Comparison of ENCODE assay signal across 8 cellular contexts in genomic region chrX:68710870-68711576, GRCh38.
DNase-seq lines count a peak whose midpoint lies in the region; ATAC-seq and TF ChIP-seq lines count a peak whose summit lies in the region.

No MANE protein-coding gene starts in this region.

- peak overlapping the region; percentile 63 for H2BK12ac ChIP-seq in trophoblast cell (ENCODE audit: low read length)

- no peak overlapping the region for H3K23ac ChIP-seq in trophoblast cell (ENCODE audit: low read length)

- H3K14ac ChIP-seq in trophoblast cell (ENCODE audit: low read length), result peak overlapping the region; percentile 42

- no peaks in the 10 kb centered on the region for H3K27me3 ChIP-seq in GM23248 (replicated peaks; ENCODE audit: insufficient read depth)
- H3K27me3 ChIP-seq in Panc1 (ENCODE audit: control insufficient read depth, insufficient read depth, low read length), result no peaks in the 10 kb centered on the region
- H3K27me3 ChIP-seq in trophoblast cell (ENCODE audit: insufficient read depth, low read length), result no peaks in the 10 kb centered on the region

- no peak overlapping the region for H3K27ac ChIP-seq in GM23248
- no peak overlapping the region for H3K27ac ChIP-seq in Panc1 (ENCODE audit: low read length)
- H3K27ac ChIP-seq in trophoblast cell (ENCODE audit: low read depth, low read length), result no peak overlapping the region

- in situ Hi-C loops in GM23248 (cut with MboI), result loop anchor here (25.0 kb wide), 2 partner anchors 174 to 524 kb away; no protein-coding TSS in a partner anchor
- in situ Hi-C loops in Panc1 (cut with HindIII; ENCODE audit: low pct_unique_long_range_greater_than_20kb, low sequenced_read_pairs), result no loop called here

- peak overlapping the region; percentile 35 for H2AK5ac ChIP-seq in trophoblast cell (ENCODE audit: low read length)

- peak; percentile 75 for TF ChIP-seq CTCF in Panc1 (IDR thresholded peaks at IDR 0.05)
- no peak for TF ChIP-seq CTCF in lower leg skin (IDR thresholded peaks at IDR 0.05)

- H2BK120ac ChIP-seq in trophoblast cell (ENCODE audit: insufficient read depth, low read length, poor library complexity), result no peak overlapping the region

- H3K4me3 ChIP-seq in GM23248 (no peak overlapping the region), Panc1 (ENCODE audit: low read depth in 2 of 2, low read length in 2 of 2) (no peak overlapping the region), trophoblast cell (ENCODE audit: low read depth, low read length) (no peak overlapping the region), lower leg skin (ENCODE audit: low read depth, poor library complexity, severe bottlenecking) (no peak overlapping the region)

- H3K36me3 ChIP-seq in GM23248 (ENCODE audit: low read depth), result no peaks in the 10 kb centered on the region
- no peaks in the 10 kb centered on the region for H3K36me3 ChIP-seq in Panc1 (ENCODE audit: control insufficient read depth, insufficient read depth, low read length)
- H3K36me3 ChIP-seq in trophoblast cell (ENCODE audit: control insufficient read depth in 1 of 2, insufficient read depth in 2 of 2, low read length in 2 of 2), result peaks cover 2 to 17% of the 10 kb centered on the region in 2 experiments

- no peak overlapping the region for H3K4ac ChIP-seq in trophoblast cell (ENCODE audit: low read depth, low read length)

- H3K79me2 ChIP-seq in GM23248 (ENCODE audit: insufficient read depth) (no peaks in the 10 kb centered on the region), trophoblast cell (ENCODE audit: control insufficient read depth, insufficient read depth, low read length, poor library complexity) (no peaks in the 10 kb centered on the region)

- DNase-seq in NCI-H1694 treated with DMSO at 0.1 percent for 48 hours (lab: John Stamatoyannopoulos, UW) (peak; percentile 2), NCI-H1694 (lab: John Stamatoyannopoulos, UW) (no peak), GM23248 (peak; percentile 60), Panc1 (ENCODE audit: low read depth, low spot score) (no peak), trophoblast cell (peak; percentile 33 to 69), lower leg skin (ENCODE audit: low spot score in 2 of 2) (no peak)

- no peaks in the 10 kb centered on the region for H3K4me1 ChIP-seq in GM23248 (ENCODE audit: insufficient read depth)
- no peaks in the 10 kb centered on the region for H3K4me1 ChIP-seq in Panc1 (ENCODE audit: control insufficient read depth, insufficient read depth, low read length)
- H3K4me1 ChIP-seq in trophoblast cell (ENCODE audit: control insufficient read depth in 1 of 2, insufficient read depth in 2 of 2, low read length in 2 of 2), result peaks cover 12 to 21% of the 10 kb centered on the region in 2 experiments

- H3K79me1 ChIP-seq in trophoblast cell (ENCODE audit: low read length), result peaks cover 7% of the 10 kb centered on the region

- H3K9me3 ChIP-seq in GM23248 (ENCODE audit: low read depth) (no peaks in the 10 kb centered on the region), Panc1 (ENCODE audit: control insufficient read depth, insufficient read depth, low read depth, low read length) (no peaks in the 10 kb centered on the region), trophoblast cell (ENCODE audit: insufficient read depth, low read depth, low read length) (no peaks in the 10 kb centered on the region)

- no peak for TF ChIP-seq POLR2A in lower leg skin (IDR thresholded peaks at IDR 0.05)

- CTCF ChIA-PET in Panc1 (lab: Charles Lee), result interaction anchor here (0.6 to 1.2 kb wide), 3 partner anchors 9 to 514 kb away, joined by 4 to 9 read pairs (median 5); no protein-coding TSS in a partner anchor

- intact Hi-C loops in Panc1 (cut with micrococcal nuclease; ENCODE audit: unreplicated experiment) (loop anchor here (5.0 kb wide), 2 partner anchors 199 to 514 kb away; no protein-coding TSS in a partner anchor), lower leg skin (cut with DNase I; ENCODE audit: low total_unique reads) (loop anchor here (5.0 kb wide), 1 partner anchor 1301 kb away; no protein-coding TSS in a partner anchor)

- H2BK5ac ChIP-seq in trophoblast cell (ENCODE audit: low read depth, low read length, poor library complexity), result no peak overlapping the region

- BruUV-seq in Panc1 (replicated peaks; lab: Mats Ljungman, UMichigan), result no TSS peak

- 77 to 86% methylated on average over 3 to 4 of the region's 4 CpGs for WGBS in GM23248 (ENCODE audit: low coverage in 1 of 2, low lambda C conversion rate in 2 of 2, missing lambda C conversion rate in 2 of 2), 2 experiments
- no CpG with 5 or more reads among the region's 4 CpGs for WGBS in trophoblast cell (ENCODE audit: extremely low coverage, insufficient coverage, insufficient read length)
- WGBS in lower leg skin, 2 donors, result 42 to 68% methylated on average over 4 of the region's 4 CpGs

- POLR2A ChIA-PET in Panc1 (lab: Charles Lee), result interaction anchor here (0.6 kb wide), 1 partner anchor 271 kb away, joined by 6 read pairs; no protein-coding TSS in a partner anchor

- H3K18ac ChIP-seq in trophoblast cell (ENCODE audit: low read length), result peak overlapping the region; percentile 56

- no peaks in the 10 kb centered on the region for H3F3A ChIP-seq in GM23248 (ENCODE audit: insufficient read depth)

- H4K20me1 ChIP-seq in GM23248 (ENCODE audit: insufficient read depth), result no peaks in the 10 kb centered on the region

- H3K9ac ChIP-seq in GM23248, result no peak overlapping the region
- H3K9ac ChIP-seq in trophoblast cell (ENCODE audit: low read length), result no peak overlapping the region

- no peaks in the 10 kb centered on the region for H3K9me2 ChIP-seq in GM23248 (ENCODE audit: insufficient read depth)

- peak overlapping the region; percentile 75 for H4K91ac ChIP-seq in trophoblast cell (ENCODE audit: low read depth, low read length)

- H2AFZ ChIP-seq in GM23248 (no peak overlapping the region), trophoblast cell (ENCODE audit: insufficient read depth, low read length, poor library complexity) (no peak overlapping the region)

- no peak overlapping the region for H4K12ac ChIP-seq in trophoblast cell (ENCODE audit: low read depth, low read length)

- no peak overlapping the region for H4K8ac ChIP-seq in trophoblast cell (ENCODE audit: low read depth, low read length)

- H3K4me2 ChIP-seq in GM23248 (ENCODE audit: unreplicated experiment), result no peak overlapping the region
- H3K4me2 ChIP-seq in trophoblast cell (ENCODE audit: low read length), result no peak overlapping the region

- peak; percentile 95 for ATAC-seq in Panc1
- peak; percentile 71 for ATAC-seq in esophagus mucosa
- no peak for ATAC-seq in HG03460 (IDR thresholded peaks at IDR 0.05; ENCODE audit: unreplicated experiment)

Comparison
In these comparisons a context has a peak if more than half of its experiments do, and no peak if none do; other contexts are left out.
1. DNase-seq: peak in NCI-H1694 treated with DMSO at 0.1 percent for 48 hours (single experiment), GM23248 (single experiment) and trophoblast cell (2 of 2); none in NCI-H1694 (single experiment), Panc1 (single experiment) and lower leg skin (0 of 2).